Comparison of ENCODE assay signal across 12 cellular contexts in the genomic region with DNA sequence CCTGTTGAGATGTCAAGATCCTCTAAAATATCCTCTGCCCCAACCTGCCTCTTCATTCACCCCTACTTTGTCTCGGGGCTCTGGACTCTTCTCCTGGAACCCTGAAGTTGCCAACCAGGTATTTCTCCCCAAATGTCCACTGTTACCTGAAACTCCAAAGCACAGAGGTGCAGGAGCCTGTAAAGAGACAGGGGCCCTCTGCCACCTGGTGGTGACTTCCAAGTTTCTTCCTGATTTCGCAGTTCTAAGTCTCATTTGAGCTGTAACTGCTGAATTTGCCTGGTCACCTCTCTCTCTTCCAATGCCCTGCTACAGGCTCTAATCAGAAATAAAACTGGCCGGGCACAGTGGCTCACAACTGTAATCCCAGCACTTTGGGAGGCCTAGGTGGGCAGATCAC.
DNase-seq lines count a peak whose midpoint lies in the region; ATAC-seq and TF ChIP-seq lines count a peak whose summit lies in the region.
"Had no signal": no experiment of that assay in that cellular context is flagged by ENCODE, and none has a peak within 500 bp of the region (broad histone marks: within the 10 kb centered on the region; RNA-seq: fewer than 3 reads in every experiment).

No MANE protein-coding gene starts in this region.

- H3K79me2 ChIP-seq in HCT116 (ENCODE audit: insufficient read depth, low read length) (no peaks in the 10 kb centered on the region), mesendoderm (ENCODE audit: control insufficient read depth, insufficient read depth, low read length) (no peaks in the 10 kb centered on the region)

- TF ChIP-seq CTCF in HCT116 (IDR thresholded peaks at IDR 0.05 in 2 of 3, conservative IDR thresholded peaks at IDR 0.05 in 1 of 3; ENCODE audit: borderline replicate concordance in 1 of 3, insufficient read depth in 1 of 3, low read depth in 2 of 3, low read length in 2 of 3) (peak; percentile 43 to 60 (median 52); a peak in 5 of 6 replicates), WTC11 (IDR thresholded peaks at IDR 0.05) (0 out of 2 replicates have a peak, but pooled peaks have one; percentile 44)

- H3K4me2 ChIP-seq in BLaER1 treated with 17β-estradiol and CSF1 and Interleukin-3, amounts not matched to agents 10 nM and 100 nM, result peak overlapping the region in 8 of 11 experiments; percentile 6 to 39 (median 27); a peak in 10 of 22 replicates
- H3K4me2 ChIP-seq in HCT116 (ENCODE audit: low read length) (no peak overlapping the region), mesendoderm (ENCODE audit: low read length) (no peak overlapping the region)

- no peak overlapping the region for H4K5ac ChIP-seq in mesendoderm (ENCODE audit: low read length)

- H3K9me3 ChIP-seq in BLaER1 treated with 17β-estradiol and CSF1 and Interleukin-3, amounts not matched to agents 10 nM and 100 nM (replicated peaks in 1 of 11), result no peaks in the 10 kb centered on the region
- no peaks in the 10 kb centered on the region for H3K9me3 ChIP-seq in HCT116 (ENCODE audit: control insufficient read depth in 1 of 2, insufficient read depth in 1 of 2, low read depth in 1 of 2, low read length in 2 of 2)

- no peaks in the 10 kb centered on the region for H3K9me2 ChIP-seq in HCT116 (ENCODE audit: insufficient read depth)

- CTCF ChIA-PET in HCT116 (lab: Charles Lee) (interaction anchor here (0.6 to 2.7 kb wide), 13 partner anchors 11 to 245 kb away, joined by 3 to 25 read pairs (median 4); a partner anchor contains a TSS), WTC11 (lab: Charles Lee) (interaction anchor here (0.6 to 2.3 kb wide), 45 partner anchors 8 to 416 kb away, joined by 3 to 35 read pairs (median 5); a partner anchor contains a TSS)

- no peak overlapping the region for H3K4me3 ChIP-seq in BLaER1 treated with 17β-estradiol and CSF1 and Interleukin-3, amounts not matched to agents 10 nM and 100 nM
- H3K4me3 ChIP-seq in HCT116 (replicated peaks in 1 of 2; ENCODE audit: low read depth in 1 of 2, low read length in 2 of 2), result no peak overlapping the region
- no peak overlapping the region for H3K4me3 ChIP-seq in mesendoderm (ENCODE audit: low read length)
- H3K4me3 ChIP-seq: lung had no signal

- WGBS in mesendoderm (ENCODE audit: extremely low coverage, insufficient coverage, low lambda C conversion rate), result no CpG with 5 or more reads among the region's 3 CpGs

- peaks cover 66 to 100% (median 95%) of the 10 kb centered on the region in 10 experiments for H3K4me1 ChIP-seq in BLaER1 treated with 17β-estradiol and CSF1 and Interleukin-3, amounts not matched to agents 10 nM and 100 nM
- H3K4me1 ChIP-seq in HCT116 (ENCODE audit: control insufficient read depth in 1 of 2, insufficient read depth in 2 of 2, low read length in 2 of 2), result no peaks in the 10 kb centered on the region
- no peaks in the 10 kb centered on the region for H3K4me1 ChIP-seq in mesendoderm (ENCODE audit: control insufficient read depth, low read depth, low read length)

- peaks cover under 1% of the 10 kb centered on the region for H3K9me3 Mint-ChIP-seq in WTC11
- H3K9me3 Mint-ChIP-seq: activated naive CD4-positive, alpha-beta T cell treated with anti-CD3 and anti-CD28 coated beads, Interleukin-2, amount 10 ng/mL, durations not matched to agents 7 days and 5 days had no signal

- H4K8ac ChIP-seq in mesendoderm (ENCODE audit: low read depth, low read length), result no peak overlapping the region

- no peak overlapping the region for H3K23ac ChIP-seq in mesendoderm (ENCODE audit: low read length)

- H4K20me1 ChIP-seq in BLaER1 treated with 17β-estradiol and CSF1 and Interleukin-3, amounts not matched to agents 10 nM and 100 nM, result peaks cover 28 to 100% (median 97%) of the 10 kb centered on the region in 11 experiments
- H4K20me1 ChIP-seq in HCT116 (ENCODE audit: insufficient read depth), result no peaks in the 10 kb centered on the region

- no peak overlapping the region for H2BK5ac ChIP-seq in mesendoderm (ENCODE audit: low read length)

- H2AFZ ChIP-seq in HCT116 (ENCODE audit: low read depth, low read length, poor library complexity, severe bottlenecking), result no peak overlapping the region

- no peaks in the 10 kb centered on the region for H3K27me3 ChIP-seq in BLaER1 treated with 17β-estradiol and CSF1 and Interleukin-3, amounts not matched to agents 10 nM and 100 nM
- no peaks in the 10 kb centered on the region for H3K27me3 ChIP-seq in HCT116 (ENCODE audit: insufficient read depth, low read length)
- H3K27me3 ChIP-seq in mesendoderm (ENCODE audit: insufficient read depth, low read length, poor library complexity), result no peaks in the 10 kb centered on the region

- peaks cover 24 to 94% (median 77%) of the 10 kb centered on the region in 11 experiments for H3K36me3 ChIP-seq in BLaER1 treated with 17β-estradiol and CSF1 and Interleukin-3, amounts not matched to agents 10 nM and 100 nM
- H3K36me3 ChIP-seq in HCT116 (ENCODE audit: control insufficient read depth in 1 of 2, insufficient read depth in 2 of 2, low read length in 2 of 2) (no peaks in the 10 kb centered on the region), mesendoderm (ENCODE audit: control insufficient read depth, insufficient read depth, low read length) (no peaks in the 10 kb centered on the region)

- H3K4me3 Mint-ChIP-seq in WTC11, result no peak overlapping the region
- H3K4me3 Mint-ChIP-seq: activated naive CD4-positive, alpha-beta T cell treated with anti-CD3 and anti-CD28 coated beads, Interleukin-2, amount 10 ng/mL, durations not matched to agents 7 days and 5 days had no signal

- no peak overlapping the region for H3K27ac Mint-ChIP-seq in WTC11
- H3K27ac Mint-ChIP-seq: activated naive CD4-positive, alpha-beta T cell treated with anti-CD3 and anti-CD28 coated beads, Interleukin-2, amount 10 ng/mL, durations not matched to agents 7 days and 5 days had no signal

- POLR2A ChIA-PET in HCT116 (lab: Charles Lee) (no interaction called here), WTC11 (lab: Charles Lee) (no interaction called here)

- H3K18ac ChIP-seq in mesendoderm (ENCODE audit: low read length), result no peak overlapping the region

- H3K79me1 ChIP-seq in mesendoderm (ENCODE audit: low read length), result no peaks in the 10 kb centered on the region

- intact Hi-C loops in HCT116 (cut with micrococcal nuclease), result loop anchor here (2.0 kb wide), 1 partner anchor 245 kb away; no protein-coding TSS in a partner anchor

- no peak overlapping the region for H2BK15ac ChIP-seq in mesendoderm (replicated peaks; ENCODE audit: low read depth)

- H3K9ac ChIP-seq in BLaER1 treated with 17β-estradiol and CSF1 and Interleukin-3, amounts not matched to agents 10 nM and 100 nM, result peak overlapping the region in 4 of 11 experiments; percentile 8 to 39 (median 18); a peak in 3 of 22 replicates
- H3K9ac ChIP-seq in HCT116 (ENCODE audit: low read length) (no peak overlapping the region), mesendoderm (ENCODE audit: low read length) (no peak overlapping the region)

- H3K4ac ChIP-seq in mesendoderm (ENCODE audit: low read depth, low read length), result no peak overlapping the region

- ATAC-seq in HCT116, result peak; percentile 88
- ATAC-seq in WTC11, result peak; percentile 84

- RAD21 ChIA-PET in HCT116 (lab: Charles Lee; ENCODE audit: low non-redundant PET in 1 of 2, low total read pairs in 2 of 2, uncharacterized antibody in 2 of 2, unreplicated experiment in 2 of 2), result interaction anchor here in 1 of 2 experiments (0.9 kb wide), 1 partner anchor 245 kb away, joined by 3 read pairs; no protein-coding TSS in a partner anchor

- peak; percentile 50 for TF ChIP-seq RAD21 in HCT116 (IDR thresholded peaks at IDR 0.05; ENCODE audit: low read depth)

- TF ChIP-seq POLR2A in HCT116 (IDR thresholded peaks at IDR 0.05; ENCODE audit: borderline replicate concordance, extremely low read depth, insufficient read depth, insufficient read length), result no peak

- peak; percentile 27 for DNase-seq in HCT116 (ENCODE audit: low read depth, low spot score)
- peak; percentile 63 for DNase-seq in WTC11 (ENCODE audit: low spot score)
- peak; percentile 74 for DNase-seq in mesendoderm
- DNase-seq in NCI-H2081 (lab: John Stamatoyannopoulos, UW), result no peak
- DNase-seq in KG1 (lab: John Stamatoyannopoulos, UW), result no peak
- DNase-seq in globus pallidus (ENCODE audit: low spot score), result no peak
- no peak for DNase-seq in activated CD4-positive, alpha-beta T cell treated with anti-CD3 and anti-CD28 coated beads for 4 hours
- DNase-seq: activated naive CD4-positive, alpha-beta T cell treated with anti-CD3 and anti-CD28 coated beads, Interleukin-2, amount 10 ng/mL, durations not matched to agents 7 days and 5 days; NCI-H2171; T-helper 2 cell had no signal

- H2AK5ac ChIP-seq in mesendoderm (ENCODE audit: low read length), result no peak overlapping the region

- no TSS peak for BruUV-seq in HCT116 (replicated peaks; lab: Mats Ljungman, UMichigan)

- no peaks in the 10 kb centered on the region for H3K36me3 Mint-ChIP-seq in WTC11
- H3K36me3 Mint-ChIP-seq: activated naive CD4-positive, alpha-beta T cell treated with anti-CD3 and anti-CD28 coated beads, Interleukin-2, amount 10 ng/mL, durations not matched to agents 7 days and 5 days had no signal

- H3K4me1 Mint-ChIP-seq in WTC11, result peaks cover 3% of the 10 kb centered on the region
- H3K4me1 Mint-ChIP-seq: activated naive CD4-positive, alpha-beta T cell treated with anti-CD3 and anti-CD28 coated beads, Interleukin-2, amount 10 ng/mL, durations not matched to agents 7 days and 5 days had no signal

- H3K27me3 Mint-ChIP-seq in WTC11 (ENCODE audit: low read depth), result no peaks in the 10 kb centered on the region
- H3K27me3 Mint-ChIP-seq: activated naive CD4-positive, alpha-beta T cell treated with anti-CD3 and anti-CD28 coated beads, Interleukin-2, amount 10 ng/mL, durations not matched to agents 7 days and 5 days had no signal

- H3K27ac ChIP-seq in BLaER1 treated with 17β-estradiol and CSF1 and Interleukin-3, amounts not matched to agents 10 nM and 100 nM, result peak overlapping the region in 9 of 11 experiments; percentile 8 to 50 (median 30); a peak in 14 of 22 replicates
- H3K27ac ChIP-seq in HCT116 (ENCODE audit: low read depth, low read length), result no peak overlapping the region
- no peak overlapping the region for H3K27ac ChIP-seq in mesendoderm (ENCODE audit: low read depth, low read length)

- H2BK120ac ChIP-seq in mesendoderm (ENCODE audit: low read depth, low read length), result no peak overlapping the region

- no peak overlapping the region for H3K56ac ChIP-seq in mesendoderm (ENCODE audit: low read length)

TF ChIP-seq in HCT116, 20 proteins besides CTCF, POLR2A, EP300 and RAD21 (continues in another document):
- TF ChIP-seq ZFX (IDR thresholded peaks at IDR 0.05), result no peak
- no peak for TF ChIP-seq EGR1 (IDR thresholded peaks at IDR 0.05; ENCODE audit: low read depth)
- TF ChIP-seq TCF7L2 (IDR thresholded peaks at IDR 0.05; ENCODE audit: borderline replicate concordance, extremely low read depth, insufficient read depth, insufficient read length), result no peak
- TF ChIP-seq POLR2AphosphoS5 (IDR thresholded peaks at IDR 0.05; ENCODE audit: low read depth, low read length), result no peak

TF ChIP-seq in WTC11, 78 proteins besides CTCF, POLR2A, EP300 and RAD21:
- TF ChIP-seq TEAD4 (CRISPR knock-in tag; IDR thresholded peaks at IDR 0.05), result no peak

Comparison
In these comparisons a context has a peak if more than half of its experiments do, and no peak if none do; other contexts are left out.
1. H3K27ac ChIP-seq: peak in BLaER1 treated with 17β-estradiol and CSF1 and Interleukin-3, amounts not matched to agents 10 nM and 100 nM (9 of 11); none in HCT116 (single experiment) and mesendoderm (single experiment).
2. H3K4me2 ChIP-seq: peak in BLaER1 treated with 17β-estradiol and CSF1 and Interleukin-3, amounts not matched to agents 10 nM and 100 nM (8 of 11); none in HCT116 (single experiment) and mesendoderm (single experiment).
3. DNase-seq: peak in HCT116 (single experiment), WTC11 (single experiment) and mesendoderm (single experiment); none in NCI-H2081 (0 of 2), KG1 (single experiment), globus pallidus (single experiment) and activated CD4-positive, alpha-beta T cell treated with anti-CD3 and anti-CD28 coated beads for 4 hours (0 of 2).